ENCODE assay signal across 18 cellular contexts in the genomic region with DNA sequence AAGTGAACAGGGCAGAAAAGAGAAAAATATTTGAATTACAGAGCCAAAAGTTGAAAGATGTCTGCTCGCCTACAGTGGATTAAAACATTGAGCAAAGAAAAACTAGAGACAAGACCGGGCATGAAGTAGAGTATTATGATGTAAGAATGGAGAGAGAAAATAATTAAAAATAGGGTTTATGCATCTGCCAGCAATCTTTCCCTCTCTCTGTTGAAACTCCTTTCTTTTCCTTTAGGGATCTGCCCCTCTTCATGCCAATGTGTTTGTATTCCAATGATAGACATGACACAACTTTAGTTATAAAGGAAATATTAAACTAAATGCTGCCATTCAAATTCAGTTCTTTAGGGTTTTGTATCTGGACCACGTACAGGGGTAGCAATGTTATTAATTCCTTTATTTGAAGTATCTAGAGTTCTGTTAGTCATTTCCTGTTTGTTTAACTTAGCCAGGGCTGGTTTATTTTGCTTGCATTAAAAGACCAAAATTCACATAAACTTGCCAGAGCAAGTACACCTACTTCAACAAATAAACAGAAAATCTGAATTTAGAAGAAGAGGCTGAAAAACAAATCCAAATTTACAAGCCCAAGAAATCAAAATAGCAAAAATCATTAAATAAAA.
DNase-seq lines count a peak whose midpoint lies in the region; ATAC-seq, FAIRE-seq and TF ChIP-seq lines count a peak whose summit lies in the region.
"Had no signal": no experiment of that assay in that cellular context is flagged by ENCODE, and none has a peak within 500 bp of the region (broad histone marks: within the 10 kb centered on the region; RNA-seq: fewer than 3 reads in every experiment).

No MANE protein-coding gene starts in this region.

- CTCF ChIA-PET in A549 (lab: Yijun Ruan, JAX), result no interaction called here

- H3K4me3 ChIP-seq in A549 (no peak overlapping the region), foreskin fibroblast (ENCODE audit: low read depth in 1 of 2, low read length in 2 of 2) (no peak overlapping the region), body of pancreas (no peak overlapping the region)
- H3K4me3 ChIP-seq: left lung, upper lobe of left lung had no signal

- ATAC-seq in A549 (no peak), body of pancreas (no peak)
- ATAC-seq: activated CD4-positive, CD25-positive, alpha-beta regulatory T cell treated with anti-CD3 and anti-CD28 coated beads, Interleukin-2, amount 50 U/mL, for 24 hours; activated T-cell treated with anti-CD3 and anti-CD28 coated beads, Interleukin-2, amount 50 U/mL, for 72 hours; left lung; right cardiac atrium had no signal

- H3K27me3 ChIP-seq in body of pancreas, result no peaks in the 10 kb centered on the region
- H3K27me3 ChIP-seq: left lung, upper lobe of left lung had no signal

- no peak for TF ChIP-seq RAD21 in A549 (conservative IDR thresholded peaks at IDR 0.05 in 1 of 2, IDR thresholded peaks at IDR 0.05 in 1 of 2)

- TF ChIP-seq EP300 in A549 (IDR thresholded peaks at IDR 0.05), result no peak

- POLR2A ChIA-PET in A549 (lab: Yijun Ruan, JAX), result no interaction called here

- TF ChIP-seq CTCF in A549 (IDR thresholded peaks at IDR 0.05) (no peak), foreskin fibroblast (IDR thresholded peaks at IDR 0.05; ENCODE audit: low read depth, low read length) (no peak), body of pancreas (IDR thresholded peaks at IDR 0.05) (no peak)

- 43% methylated on average over 3 of the region's 3 CpGs for WGBS in A549 (ENCODE audit: missing lambda C conversion rate)
- 56 to 62% methylated on average over 3 of the region's 3 CpGs for WGBS in body of pancreas, 2 donors

- H3K27ac ChIP-seq in A549 (peak overlapping the region; percentile 13 to 30; a peak in 2 of 6 replicates), body of pancreas (no peak overlapping the region)
- H3K27ac ChIP-seq: C4-2B, left lung, upper lobe of left lung had no signal

- H3K36me3 ChIP-seq in body of pancreas (replicated peaks in 1 of 2; ENCODE audit: insufficient read depth in 1 of 2, low read depth in 2 of 2), result no peaks in the 10 kb centered on the region
- H3K36me3 ChIP-seq: left lung, upper lobe of left lung had no signal

- intact Hi-C loops in body of pancreas (cut with DNase I), result no loop called here

- DNase-seq in A549 (ENCODE audit: low read depth in 1 of 2, low spot score in 1 of 2) (no peak), M059J (ENCODE audit: low read depth) (peak; percentile 15), brain pericyte (ENCODE audit: low read depth, low spot score) (peak; percentile 15), foreskin fibroblast (peak; percentile 15 to 49), body of pancreas (no peak), NCI-H187 (lab: John Stamatoyannopoulos, UW) (no peak), superior temporal gyrus (ENCODE audit: extremely low spot score) (no peak), hypothalamus (lab: John Stamatoyannopoulos, UW) (no peak)
- DNase-seq: activated CD8-positive, alpha-beta memory T cell treated with anti-CD3 and anti-CD28 coated beads for 24 hours; activated T-cell treated with anti-CD3 and anti-CD28 coated beads, Interleukin-2, amount 50 U/mL, for 72 hours; effector CD4-positive, alpha-beta T cell; left lung; NCI-H82; right cardiac atrium; stimulated activated CD4-positive, alpha-beta T cell treated with anti-CD3 and anti-CD28 coated beads, Interleukin-1b, Interleukin-23, amount 100 ng/mL, for 48 hours; upper lobe of left lung had no signal

- H3K9me3 ChIP-seq in A549 (no peaks in the 10 kb centered on the region), body of pancreas (no peaks in the 10 kb centered on the region)
- H3K9me3 ChIP-seq: left lung, upper lobe of left lung had no signal

- no peak for TF ChIP-seq POLR2A in A549 (IDR thresholded peaks at IDR 0.05; ENCODE audit: low read length)
- no peak for TF ChIP-seq POLR2A in body of pancreas (IDR thresholded peaks at IDR 0.05)

- FAIRE-seq in A549 (lab: Jason Lieb, UNC), result no peak

- H3K4me1 ChIP-seq in A549 (peaks cover 16% of the 10 kb centered on the region), body of pancreas (no peaks in the 10 kb centered on the region)
- H3K4me1 ChIP-seq: left lung, upper lobe of left lung had no signal

- H3K4me2 ChIP-seq in A549, result peak overlapping the region; percentile 40

TF ChIP-seq in A549, 52 proteins besides CTCF, POLR2A, EP300 and RAD21:
- no peak for TF ChIP-seq MYC (IDR thresholded peaks at IDR 0.05; ENCODE audit: borderline replicate concordance, low read length)
- no peak for TF ChIP-seq GATA3 (IDR thresholded peaks at IDR 0.05; ENCODE audit: borderline replicate concordance)
- TF ChIP-seq, protein P1, sequence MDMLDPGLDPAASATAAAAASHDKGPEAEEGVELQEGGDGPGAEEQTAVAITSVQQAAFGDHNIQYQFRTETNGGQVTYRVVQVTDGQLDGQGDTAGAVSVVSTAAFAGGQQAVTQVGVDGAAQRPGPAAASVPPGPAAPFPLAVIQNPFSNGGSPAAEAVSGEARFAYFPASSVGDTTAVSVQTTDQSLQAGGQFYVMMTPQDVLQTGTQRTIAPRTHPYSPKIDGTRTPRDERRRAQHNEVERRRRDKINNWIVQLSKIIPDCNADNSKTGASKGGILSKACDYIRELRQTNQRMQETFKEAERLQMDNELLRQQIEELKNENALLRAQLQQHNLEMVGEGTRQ (IDR thresholded peaks at IDR 0.05), result no peak
- no peak for TF ChIP-seq PHF8 (IDR thresholded peaks at IDR 0.05; ENCODE audit: borderline replicate concordance, low read depth)
- TF ChIP-seq HEYL (CRISPR knock-in tag; IDR thresholded peaks at IDR 0.05), result no peak
- TF ChIP-seq NFE2L2 (conservative IDR thresholded peaks at IDR 0.05; ENCODE audit: low read length), result no peak
- TF ChIP-seq, protein P2, sequence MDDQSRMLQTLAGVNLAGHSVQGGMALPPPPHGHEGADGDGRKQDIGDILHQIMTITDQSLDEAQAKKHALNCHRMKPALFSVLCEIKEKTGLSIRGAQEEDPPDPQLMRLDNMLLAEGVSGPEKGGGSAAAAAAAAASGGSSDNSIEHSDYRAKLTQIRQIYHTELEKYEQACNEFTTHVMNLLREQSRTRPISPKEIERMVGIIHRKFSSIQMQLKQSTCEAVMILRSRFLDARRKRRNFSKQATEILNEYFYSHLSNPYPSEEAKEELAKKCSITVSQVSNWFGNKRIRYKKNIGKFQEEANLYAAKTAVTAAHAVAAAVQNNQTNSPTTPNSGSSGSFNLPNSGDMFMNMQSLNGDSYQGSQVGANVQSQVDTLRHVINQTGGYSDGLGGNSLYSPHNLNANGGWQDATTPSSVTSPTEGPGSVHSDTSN (IDR thresholded peaks at IDR 0.05), result no peak
- TF ChIP-seq HDAC2 (IDR thresholded peaks at IDR 0.05), result no peak
- TF ChIP-seq RARB (CRISPR knock-in tag; IDR thresholded peaks at IDR 0.05), result no peak
- TF ChIP-seq FOSL2 (IDR thresholded peaks at IDR 0.05), result no peak
- no peak for TF ChIP-seq FOSL2 (CRISPR knock-in tag; IDR thresholded peaks at IDR 0.05)
- TF ChIP-seq EHMT2 (IDR thresholded peaks at IDR 0.05; ENCODE audit: low read depth), result no peak
- no peak for TF ChIP-seq KDM1A (IDR thresholded peaks at IDR 0.05; ENCODE audit: low read depth)
- no peak for TF ChIP-seq RNF2 (IDR thresholded peaks at IDR 0.05; ENCODE audit: borderline replicate concordance, low read depth)
- no peak for TF ChIP-seq MAZ (IDR thresholded peaks at IDR 0.05; ENCODE audit: borderline replicate concordance, low read depth, low read length)
- no peak for TF ChIP-seq ZC3H11A (IDR thresholded peaks at IDR 0.05)
- TF ChIP-seq FOSB (CRISPR knock-in tag; IDR thresholded peaks at IDR 0.05), result no peak

Comparison
In these comparisons a context has a peak if more than half of its experiments do, and no peak if none do; other contexts are left out.
1. DNase-seq: peak in M059J (single experiment), brain pericyte (single experiment) and foreskin fibroblast (2 of 2); none in A549 (0 of 2), body of pancreas (0 of 4), NCI-H187 (0 of 2), superior temporal gyrus (single experiment) and hypothalamus (0 of 51).
2. H3K27ac ChIP-seq: peak in A549 (2 of 2); none in body of pancreas (0 of 4).